7 cellular contexts compared by ENCODE assay signal in genomic region chr11:118062181-118062580, GRCh38. TPM values are rescaled to one million over a fixed set of nuclear protein-coding genes. Genes with fewer than 3 reads are reported as not detected.
"Had no signal": no experiment of that assay in that cellular context is flagged by ENCODE, and none has a peak within 500 bp of the region (broad histone marks: within the 10 kb centered on the region; RNA-seq: fewer than 3 reads in every experiment).

No MANE protein-coding gene starts in this region.

RNA-seq across cellular contexts. Expression of gene TMPRSS4, which starts 14.7 kb away (rescaled TPM):
- total RNA-seq: GM23248, H4, HepG2, HFFc6, HT1080 had no signal
- polyA plus RNA-seq: GM23248, IgD-negative memory B cell had no signal

RNA-seq across cellular contexts. Expression of gene SMIM35, which starts 24.6 kb away (rescaled TPM):
- total RNA-seq: GM23248, H4, H7, HepG2, HFFc6, HT1080 had no signal
- polyA plus RNA-seq: GM23248, HepG2 had no signal
